Comparison of ENCODE assay signal across 11 cellular contexts in the genomic region with DNA sequence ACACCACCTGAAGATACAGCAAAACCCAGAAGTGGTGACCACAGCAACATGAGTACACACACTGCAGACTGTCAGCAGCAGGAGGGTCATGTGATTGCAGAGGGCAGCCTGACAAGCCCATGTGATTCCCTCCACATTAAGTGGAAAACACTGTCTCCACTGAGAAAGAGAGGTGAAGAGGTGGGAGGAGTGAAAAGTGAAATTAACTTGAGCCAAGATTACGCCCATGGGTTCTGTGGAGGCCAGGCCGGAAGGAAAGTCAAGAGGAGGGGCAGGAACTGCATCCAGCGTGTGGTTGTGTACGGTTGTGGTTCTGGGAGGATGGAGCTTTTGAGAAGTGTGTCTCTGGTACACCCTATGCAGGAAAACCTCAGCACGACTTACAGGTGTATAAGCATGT.
A peak's percentile ranks its signal among the peaks of the same experiment; 100 is the strongest.
DNase-seq lines count a peak whose midpoint lies in the region; ATAC-seq, FAIRE-seq and TF ChIP-seq lines count a peak whose summit lies in the region.
"Had no signal": no experiment of that assay in that cellular context is flagged by ENCODE, and none has a peak within 500 bp of the region (broad histone marks: within the 10 kb centered on the region; RNA-seq: fewer than 3 reads in every experiment).

No MANE protein-coding gene starts in this region.

- no peak for FAIRE-seq in pancreas (lab: Jason Lieb, UNC)
- FAIRE-seq: GM12892 had no signal

- no peak for TF ChIP-seq CTCF in CD4-positive, alpha-beta T cell (IDR thresholded peaks at IDR 0.05)
- TF ChIP-seq CTCF in pancreas (IDR thresholded peaks at IDR 0.05) = no peak

- peaks cover 80% of the 10 kb centered on the region for H3K4me1 Mint-ChIP-seq in CD4-positive, alpha-beta T cell (ENCODE audit: low read depth)
- H3K4me1 Mint-ChIP-seq in activated T-helper 1 cell treated with anti-CD3 and anti-CD28 coated beads, Interleukin-12 subunit alpha, Interleukin-12 subunit beta, Interleukin-2, Interleukin-4 antibody, amounts not matched to agents 30 ng/mL and 10 ng/mL and 1 ng/mL, durations not matched to agents 14 hours and 24 hours and 36 hours (ENCODE audit: low read depth) = peaks cover 81% of the 10 kb centered on the region
- H3K4me1 Mint-ChIP-seq in immature natural killer cell = peaks cover 89 to 100% of the 10 kb centered on the region in 2 donors

- intact Hi-C loops in CD4-positive, alpha-beta T cell (cut with DNase I, micrococcal nuclease) = no loop called here
- intact Hi-C loops in activated T-helper 1 cell treated with anti-CD3 and anti-CD28 coated beads, Interleukin-12 subunit alpha, Interleukin-12 subunit beta, Interleukin-2, Interleukin-4 antibody, amounts not matched to agents 30 ng/mL and 10 ng/mL and 1 ng/mL, durations not matched to agents 14 hours and 24 hours and 36 hours (cut with micrococcal nuclease) = loop anchor here (1.0 to 10.0 kb wide), 4 partner anchors 7 to 1877 kb away; a partner anchor contains a TSS
- intact Hi-C loops in pancreas (cut with DNase I) = no loop called here

- no peaks in the 10 kb centered on the region for H3K36me3 ChIP-seq in pancreas

- no peaks in the 10 kb centered on the region for H3K9me3 ChIP-seq in CD4-positive, alpha-beta T cell (ENCODE audit: control insufficient read depth, low read length)
- no peaks in the 10 kb centered on the region for H3K9me3 ChIP-seq in pancreas

- CTCF ChIA-PET in CD4-positive, alpha-beta T cell (lab: Charles Lee) = no interaction called here

- DNase-seq in CD4-positive, alpha-beta T cell = peak in 2 of 10 experiments; percentile 17 to 18
- DNase-seq in GDM1 (lab: John Stamatoyannopoulos, UW) (peak; percentile 81), immature natural killer cell (peak; percentile 58 to 69 (median 64)), GM03348 (ENCODE audit: low spot score) (no peak), pancreas (no peak)
- DNase-seq in activated T-helper 1 cell treated with anti-CD3 and anti-CD28 coated beads, Interleukin-12 subunit alpha, Interleukin-12 subunit beta, Interleukin-2, Interleukin-4 antibody, amounts not matched to agents 30 ng/mL and 10 ng/mL and 1 ng/mL, durations not matched to agents 14 hours and 24 hours and 36 hours (ENCODE audit: low spot score) = peak; percentile 58
- DNase-seq: NCI-H2171 treated with DMSO at 0.1 percent for 48 hours had no signal

- no peak overlapping the region for H3K27ac ChIP-seq in CD4-positive, alpha-beta T cell (ENCODE audit: low read depth, low read length)
- no peak overlapping the region for H3K27ac ChIP-seq in pancreas

- peak; percentile 75 for ATAC-seq in CD4-positive, alpha-beta T cell (ENCODE audit: poor library complexity)
- ATAC-seq in GM18517 (IDR thresholded peaks at IDR 0.05; ENCODE audit: unreplicated experiment) = no peak
- no peak for ATAC-seq in pancreas
- ATAC-seq: HCT116 had no signal

- 72 to 75% methylated on average over 5 of the region's 5 CpGs for WGBS in pancreas, 2 donors

- no peaks in the 10 kb centered on the region for H3K27me3 Mint-ChIP-seq in CD4-positive, alpha-beta T cell
- peaks cover 6% of the 10 kb centered on the region for H3K27me3 Mint-ChIP-seq in activated T-helper 1 cell treated with anti-CD3 and anti-CD28 coated beads, Interleukin-12 subunit alpha, Interleukin-12 subunit beta, Interleukin-2, Interleukin-4 antibody, amounts not matched to agents 30 ng/mL and 10 ng/mL and 1 ng/mL, durations not matched to agents 14 hours and 24 hours and 36 hours (ENCODE audit: insufficient read depth)
- peaks cover 0 to 14% (median 10%) of the 10 kb centered on the region in 3 donors for H3K27me3 Mint-ChIP-seq in immature natural killer cell (ENCODE audit: low read depth in 3 of 3)

- no peaks in the 10 kb centered on the region for H3K27me3 ChIP-seq in CD4-positive, alpha-beta T cell (ENCODE audit: control insufficient read depth, insufficient read depth, low read length)
- no peaks in the 10 kb centered on the region for H3K27me3 ChIP-seq in pancreas

- H3K27ac Mint-ChIP-seq in CD4-positive, alpha-beta T cell = peak overlapping the region; percentile 58
- peak overlapping the region; percentile 68 for H3K27ac Mint-ChIP-seq in activated T-helper 1 cell treated with anti-CD3 and anti-CD28 coated beads, Interleukin-12 subunit alpha, Interleukin-12 subunit beta, Interleukin-2, Interleukin-4 antibody, amounts not matched to agents 30 ng/mL and 10 ng/mL and 1 ng/mL, durations not matched to agents 14 hours and 24 hours and 36 hours
- H3K27ac Mint-ChIP-seq in immature natural killer cell = peak overlapping the region; percentile 85 to 98 (median 90)

- H3K4me3 Mint-ChIP-seq in CD4-positive, alpha-beta T cell = peak overlapping the region; percentile 47
- peak overlapping the region; percentile 6 for H3K4me3 Mint-ChIP-seq in activated T-helper 1 cell treated with anti-CD3 and anti-CD28 coated beads, Interleukin-12 subunit alpha, Interleukin-12 subunit beta, Interleukin-2, Interleukin-4 antibody, amounts not matched to agents 30 ng/mL and 10 ng/mL and 1 ng/mL, durations not matched to agents 14 hours and 24 hours and 36 hours
- H3K4me3 Mint-ChIP-seq in immature natural killer cell = peak overlapping the region; percentile 46 to 70 (median 62)
- H3K4me3 Mint-ChIP-seq: neural crest cell had no signal

- no peaks in the 10 kb centered on the region for H3K36me3 Mint-ChIP-seq in CD4-positive, alpha-beta T cell (ENCODE audit: low read depth)
- H3K36me3 Mint-ChIP-seq in activated T-helper 1 cell treated with anti-CD3 and anti-CD28 coated beads, Interleukin-12 subunit alpha, Interleukin-12 subunit beta, Interleukin-2, Interleukin-4 antibody, amounts not matched to agents 30 ng/mL and 10 ng/mL and 1 ng/mL, durations not matched to agents 14 hours and 24 hours and 36 hours (ENCODE audit: low read depth) = peaks cover 6% of the 10 kb centered on the region
- no peaks in the 10 kb centered on the region for H3K36me3 Mint-ChIP-seq in immature natural killer cell

- no peaks in the 10 kb centered on the region for H3K9me3 Mint-ChIP-seq in CD4-positive, alpha-beta T cell
- H3K9me3 Mint-ChIP-seq in activated T-helper 1 cell treated with anti-CD3 and anti-CD28 coated beads, Interleukin-12 subunit alpha, Interleukin-12 subunit beta, Interleukin-2, Interleukin-4 antibody, amounts not matched to agents 30 ng/mL and 10 ng/mL and 1 ng/mL, durations not matched to agents 14 hours and 24 hours and 36 hours = no peaks in the 10 kb centered on the region
- no peaks in the 10 kb centered on the region for H3K9me3 Mint-ChIP-seq in immature natural killer cell
- H3K9me3 Mint-ChIP-seq: neural crest cell had no signal

- H3K4me3 ChIP-seq in pancreas = no peak overlapping the region

- no peaks in the 10 kb centered on the region for H3K4me1 ChIP-seq in pancreas

- POLR2A ChIA-PET in CD4-positive, alpha-beta T cell (lab: Charles Lee) = interaction anchor here (1.0 to 1.7 kb wide), 4 partner anchors 11 to 48 kb away, joined by 3 to 5 read pairs (median 4); no protein-coding TSS in a partner anchor

Comparison
In these comparisons a context has a peak if more than half of its experiments do, and no peak if none do; other contexts are left out.
1. DNase-seq: peak in GDM1 (single experiment), activated T-helper 1 cell treated with anti-CD3 and anti-CD28 coated beads, Interleukin-12 subunit alpha, Interleukin-12 subunit beta, Interleukin-2, Interleukin-4 antibody, amounts not matched to agents 30 ng/mL and 10 ng/mL and 1 ng/mL, durations not matched to agents 14 hours and 24 hours and 36 hours (single experiment) and immature natural killer cell (3 of 3); none in GM03348 (single experiment) and pancreas (0 of 6).
2. H3K4me3 Mint-ChIP-seq: peak in every context shown above with its lines; median percentile 62 in immature natural killer cell; 47 in CD4-positive, alpha-beta T cell; 6 in activated T-helper 1 cell treated with anti-CD3 and anti-CD28 coated beads, Interleukin-12 subunit alpha, Interleukin-12 subunit beta, Interleukin-2, Interleukin-4 antibody, amounts not matched to agents 30 ng/mL and 10 ng/mL and 1 ng/mL, durations not matched to agents 14 hours and 24 hours and 36 hours.
3. Peak in every context shown above with its lines, with median percentiles within 50 percentile points of each other: H3K27ac Mint-ChIP-seq.